Comparison of ENCODE assay signal across 1 cellular context in the genomic region with DNA sequence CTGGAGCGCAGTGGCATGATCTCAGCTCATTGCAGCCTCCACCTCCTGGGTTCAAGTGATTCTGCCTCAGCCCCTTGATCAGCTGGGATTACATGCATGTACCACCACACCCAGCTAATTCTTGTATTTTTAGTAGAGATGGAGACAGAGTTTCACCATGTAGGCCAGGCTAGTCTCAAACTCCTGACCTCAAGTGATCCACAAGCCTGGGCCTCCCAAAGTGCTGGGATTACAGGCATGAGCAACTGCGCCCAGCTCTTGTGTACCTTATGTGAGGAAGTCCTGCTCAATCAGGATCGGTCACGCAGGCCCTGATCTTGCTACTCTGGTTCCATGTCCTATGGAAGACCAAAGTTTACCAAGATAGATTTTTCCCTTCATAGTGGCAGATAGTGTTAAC.
TF ChIP-seq lines count a peak whose summit lies in the region.

No MANE protein-coding gene starts in this region.

TF ChIP-seq in K562, 482 proteins besides CTCF, POLR2A, EP300 and RAD21:
- peak; percentile 63 for TF ChIP-seq POLR2B (IDR thresholded peaks at IDR 0.05; ENCODE audit: low read depth, partially characterized antibody)
- TF ChIP-seq SUPT5H (IDR thresholded peaks at IDR 0.05): peak; percentile 76
TF ChIP-seq in K562: peak in this region for 2; not testable (repeated sequence) for 480.
